In the genomic region with DNA sequence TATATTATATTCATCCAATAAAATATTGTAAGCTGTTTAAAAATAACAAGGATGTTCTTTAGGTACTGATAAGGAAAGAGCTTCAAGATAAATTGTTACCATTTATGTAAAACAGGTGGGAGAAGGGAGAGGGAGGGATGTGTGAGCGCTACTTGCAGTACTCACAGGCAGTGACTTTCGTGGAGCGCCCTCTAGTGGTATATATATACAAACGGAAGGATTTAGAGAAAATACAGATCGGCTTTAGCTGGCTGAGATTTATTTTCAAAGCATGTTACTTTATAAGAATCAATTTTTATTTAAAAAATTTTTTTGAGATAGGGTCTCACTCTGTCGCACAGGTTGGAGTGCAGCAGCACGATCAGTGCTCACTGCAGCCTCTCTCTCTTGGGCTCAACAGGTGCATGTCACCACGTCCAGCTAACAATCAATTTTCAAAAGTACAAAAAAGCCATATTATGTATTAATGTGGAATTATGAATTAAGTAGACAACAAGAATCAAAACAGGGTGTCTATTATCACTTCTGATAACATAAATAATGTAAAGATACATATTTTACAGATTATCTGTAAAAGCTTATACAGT, we compare ENCODE assay signal across 8 cellular contexts. TPM values are rescaled to one million over a fixed set of nuclear protein-coding genes. Genes with fewer than 3 reads are reported as not detected.
DNase-seq lines count a peak whose midpoint lies in the region; ATAC-seq, FAIRE-seq and TF ChIP-seq lines count a peak whose summit lies in the region.

No MANE protein-coding gene starts in this region.

- H3K9me3 ChIP-seq in RWPE2 (ENCODE audit: severe bottlenecking) = no peaks in the 10 kb centered on the region
- no peaks in the 10 kb centered on the region for H3K9me3 ChIP-seq in liver (ENCODE audit: control insufficient read depth in 4 of 4, low read length in 3 of 4)

- no peak for FAIRE-seq in bronchial epithelial cell (lab: Jason Lieb, UNC)

- H3K9ac ChIP-seq in liver (ENCODE audit: low read depth in 1 of 2, low read length in 2 of 2) = no peak overlapping the region

- no peak overlapping the region for H3K27ac ChIP-seq in RWPE2 (ENCODE audit: poor library complexity, severe bottlenecking)
- no peak overlapping the region for H3K27ac ChIP-seq in liver (ENCODE audit: low read depth in 1 of 2, low read length in 2 of 2)
- H3K27ac ChIP-seq in temporal lobe (ENCODE audit: low read depth, low read length) = peak overlapping the region; percentile 99

- H3K27me3 ChIP-seq in RWPE2 (ENCODE audit: insufficient read depth, poor library complexity, severe bottlenecking) (no peaks in the 10 kb centered on the region), bronchial epithelial cell (ENCODE audit: control insufficient read depth, insufficient read depth, low read length) (peaks cover 2% of the 10 kb centered on the region), liver (ENCODE audit: control insufficient read depth in 4 of 4, insufficient read depth in 4 of 4, low read length in 3 of 4) (peaks cover 0 to 3% (median 0%) of the 10 kb centered on the region in 4 donors)

- peak; percentile 20 for DNase-seq in activated CD4-positive, CD25-positive, alpha-beta regulatory T cell treated with anti-CD3 and anti-CD28 coated beads, Interleukin-2, amount 50 U/mL, for 16 hours (ENCODE audit: low read depth, low spot score)
- no peak for DNase-seq in activated CD4-positive, CD25-positive, alpha-beta regulatory T cell treated with anti-CD3 and anti-CD28 coated beads, Interleukin-2, amount 50 U/mL, for 72 hours
- DNase-seq in NCI-H1048 (lab: John Stamatoyannopoulos, UW) (peak; percentile 58), RWPE2 (ENCODE audit: low spot score) (no peak), bronchial epithelial cell (ENCODE audit: low read depth) (peak; percentile 59)

- peak; percentile 37 to 65 for TF ChIP-seq RAD21 in liver (IDR thresholded peaks at IDR 0.05)

- H3K4me1 ChIP-seq in RWPE2 (ENCODE audit: insufficient read depth, poor library complexity, severe bottlenecking) (peaks cover 3% of the 10 kb centered on the region), liver (ENCODE audit: control insufficient read depth in 4 of 4, insufficient read depth in 4 of 4, low read length in 3 of 4) (peaks cover 0 to 4% (median 3%) of the 10 kb centered on the region in 4 donors)

- WGBS in liver = 12% methylated on average over 8 of the region's 8 CpGs

- no peak; the same call in 2 of the 3 replicates for ATAC-seq in RWPE2 (ENCODE audit: low read depth)
- ATAC-seq in HG02623 (IDR thresholded peaks at IDR 0.05; ENCODE audit: unreplicated experiment) = no peak

- H3K36me3 ChIP-seq in RWPE2 (ENCODE audit: low read depth) (no peaks in the 10 kb centered on the region), bronchial epithelial cell (ENCODE audit: control insufficient read depth, insufficient read depth, low read length) (no peaks in the 10 kb centered on the region), liver (ENCODE audit: control insufficient read depth in 4 of 4, insufficient read depth in 3 of 4, low read depth in 1 of 4, low read length in 3 of 4) (no peaks in the 10 kb centered on the region)

- peak; percentile 95 for TF ChIP-seq CTCF in RWPE2 (IDR thresholded peaks at IDR 0.05; ENCODE audit: poor library complexity, severe bottlenecking)
- peak; percentile 60 for TF ChIP-seq CTCF in bronchial epithelial cell (IDR thresholded peaks at IDR 0.05; ENCODE audit: insufficient read depth, low read length, severe bottlenecking)
- TF ChIP-seq CTCF in liver (IDR thresholded peaks at IDR 0.05; ENCODE audit: low read depth, low read length, missing input control) = peak; percentile 59

- H3K4me3 ChIP-seq in RWPE2 (ENCODE audit: severe bottlenecking) (no peak overlapping the region), bronchial epithelial cell (ENCODE audit: low read depth, low read length) (no peak overlapping the region), liver (ENCODE audit: low read depth in 1 of 3, low read length in 3 of 3) (no peak overlapping the region)

TF ChIP-seq in liver, 16 proteins besides CTCF, POLR2A, EP300 and RAD21:
- TF ChIP-seq SP1 (IDR thresholded peaks at IDR 0.05) (no peak), RXRA (IDR thresholded peaks at IDR 0.05) (no peak), FOXA1 (IDR thresholded peaks at IDR 0.05) (no peak), HNF4G (IDR thresholded peaks at IDR 0.05) (no peak)
- TF ChIP-seq, protein P1, sequence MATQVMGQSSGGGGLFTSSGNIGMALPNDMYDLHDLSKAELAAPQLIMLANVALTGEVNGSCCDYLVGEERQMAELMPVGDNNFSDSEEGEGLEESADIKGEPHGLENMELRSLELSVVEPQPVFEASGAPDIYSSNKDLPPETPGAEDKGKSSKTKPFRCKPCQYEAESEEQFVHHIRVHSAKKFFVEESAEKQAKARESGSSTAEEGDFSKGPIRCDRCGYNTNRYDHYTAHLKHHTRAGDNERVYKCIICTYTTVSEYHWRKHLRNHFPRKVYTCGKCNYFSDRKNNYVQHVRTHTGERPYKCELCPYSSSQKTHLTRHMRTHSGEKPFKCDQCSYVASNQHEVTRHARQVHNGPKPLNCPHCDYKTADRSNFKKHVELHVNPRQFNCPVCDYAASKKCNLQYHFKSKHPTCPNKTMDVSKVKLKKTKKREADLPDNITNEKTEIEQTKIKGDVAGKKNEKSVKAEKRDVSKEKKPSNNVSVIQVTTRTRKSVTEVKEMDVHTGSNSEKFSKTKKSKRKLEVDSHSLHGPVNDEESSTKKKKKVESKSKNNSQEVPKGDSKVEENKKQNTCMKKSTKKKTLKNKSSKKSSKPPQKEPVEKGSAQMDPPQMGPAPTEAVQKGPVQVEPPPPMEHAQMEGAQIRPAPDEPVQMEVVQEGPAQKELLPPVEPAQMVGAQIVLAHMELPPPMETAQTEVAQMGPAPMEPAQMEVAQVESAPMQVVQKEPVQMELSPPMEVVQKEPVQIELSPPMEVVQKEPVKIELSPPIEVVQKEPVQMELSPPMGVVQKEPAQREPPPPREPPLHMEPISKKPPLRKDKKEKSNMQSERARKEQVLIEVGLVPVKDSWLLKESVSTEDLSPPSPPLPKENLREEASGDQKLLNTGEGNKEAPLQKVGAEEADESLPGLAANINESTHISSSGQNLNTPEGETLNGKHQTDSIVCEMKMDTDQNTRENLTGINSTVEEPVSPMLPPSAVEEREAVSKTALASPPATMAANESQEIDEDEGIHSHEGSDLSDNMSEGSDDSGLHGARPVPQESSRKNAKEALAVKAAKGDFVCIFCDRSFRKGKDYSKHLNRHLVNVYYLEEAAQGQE (IDR thresholded peaks at IDR 0.05) = no peak

RNA-seq across cellular contexts. Expression of a gene that starts 3.3 kb away (rescaled TPM):
- total RNA-seq in bronchial epithelial cell (not detected in 2 replicates), liver (not detected), temporal lobe (0.25 TPM)
- not detected for polyA plus RNA-seq in liver

RNA-seq across cellular contexts. Expression of a gene that starts 20.6 kb away (rescaled TPM):
- total RNA-seq in bronchial epithelial cell = 6.3 and 11.1 TPM in 2 replicates
- 1 to 10 TPM; 1.4 to 4.7 TPM for total RNA-seq in liver
- 1 to 10 TPM; 1.1 to 1.3 TPM for polyA plus RNA-seq in liver
- 99.3 TPM for total RNA-seq in temporal lobe

RNA-seq across cellular contexts. Expression of a gene that starts 27.4 kb away (rescaled TPM):
- total RNA-seq in bronchial epithelial cell = 0.90 and 1.6 TPM in 2 replicates
- total RNA-seq in liver = not detected
- not detected for polyA plus RNA-seq in liver
- not detected for total RNA-seq in temporal lobe

Comparison
In these comparisons a context has a peak if more than half of its experiments do, and no peak if none do; other contexts are left out.
1. DNase-seq: peak in activated CD4-positive, CD25-positive, alpha-beta regulatory T cell treated with anti-CD3 and anti-CD28 coated beads, Interleukin-2, amount 50 U/mL, for 16 hours (single experiment), NCI-H1048 (single experiment) and bronchial epithelial cell (single experiment); none in activated CD4-positive, CD25-positive, alpha-beta regulatory T cell treated with anti-CD3 and anti-CD28 coated beads, Interleukin-2, amount 50 U/mL, for 72 hours (single experiment) and RWPE2 (single experiment).
2. Peak in every context shown above with its lines, with median percentiles within 50 percentile points of each other: CTCF ChIP-seq.